ENCODE assay signal across 16 cellular contexts in genomic region chr21:42405064-42406059, GRCh38. TPM values are rescaled to one million over a fixed set of nuclear protein-coding genes. Genes with fewer than 3 reads are reported as not detected.
DNase-seq lines count a peak whose midpoint lies in the region; ATAC-seq, FAIRE-seq and TF ChIP-seq lines count a peak whose summit lies in the region.
"Had no signal": no experiment of that assay in that cellular context is flagged by ENCODE, and none has a peak within 500 bp of the region (broad histone marks: within the 10 kb centered on the region; RNA-seq: fewer than 3 reads in every experiment).

No MANE protein-coding gene starts in this region.

- peaks cover 60% of the 10 kb centered on the region for H3K4me1 Mint-ChIP-seq in activated CD4-positive, alpha-beta memory T cell treated with anti-CD3 and anti-CD28 coated beads, Interleukin-2, amount 10 ng/mL, durations not matched to agents 7 days and 5 days
- H3K4me1 Mint-ChIP-seq in stimulated activated effector memory CD8-positive, alpha-beta T cell treated with anti-CD3 and anti-CD28 coated beads, Interleukin-12 subunit alpha, Interleukin-12 subunit beta, amount 100 ng/mL, for 72 hours = peaks cover 59% of the 10 kb centered on the region

- H3K4me3 Mint-ChIP-seq in activated CD4-positive, alpha-beta memory T cell treated with anti-CD3 and anti-CD28 coated beads, Interleukin-2, amount 10 ng/mL, durations not matched to agents 7 days and 5 days = peak overlapping the region; percentile 95
- peak overlapping the region; percentile 88 for H3K4me3 Mint-ChIP-seq in stimulated activated effector memory CD8-positive, alpha-beta T cell treated with anti-CD3 and anti-CD28 coated beads, Interleukin-12 subunit alpha, Interleukin-12 subunit beta, amount 100 ng/mL, for 72 hours

- H3K4me1 ChIP-seq in DND-41 (ENCODE audit: insufficient read depth, low read length) = peaks cover 60% of the 10 kb centered on the region
- peaks cover 45% of the 10 kb centered on the region for H3K4me1 ChIP-seq in effector memory CD4-positive, alpha-beta T cell (ENCODE audit: control insufficient read depth, insufficient read depth, low read length, poor library complexity, severe bottlenecking)
- H3K4me1 ChIP-seq: foreskin keratinocyte had no signal

- peaks cover 9% of the 10 kb centered on the region for H3K9me3 Mint-ChIP-seq in activated CD4-positive, alpha-beta memory T cell treated with anti-CD3 and anti-CD28 coated beads, Interleukin-2, amount 10 ng/mL, durations not matched to agents 7 days and 5 days
- H3K9me3 Mint-ChIP-seq in stimulated activated effector memory CD8-positive, alpha-beta T cell treated with anti-CD3 and anti-CD28 coated beads, Interleukin-12 subunit alpha, Interleukin-12 subunit beta, amount 100 ng/mL, for 72 hours = peaks cover 6% of the 10 kb centered on the region

- H4K20me1 ChIP-seq in DND-41 (ENCODE audit: insufficient read depth, low read length) = peaks cover 5% of the 10 kb centered on the region; the same call in 1 of the 2 replicates

- DNase-seq in DND-41 (peak; percentile 52), GM12892 (ENCODE audit: insufficient read length) (no peak)
- no peak for DNase-seq in activated CD4-positive, alpha-beta memory T cell treated with anti-CD3 and anti-CD28 coated beads, Interleukin-2, amount 10 ng/mL, durations not matched to agents 7 days and 5 days
- DNase-seq in effector memory CD4-positive, alpha-beta T cell = no peak
- no peak for DNase-seq in stimulated activated effector memory CD8-positive, alpha-beta T cell treated with anti-CD3 and anti-CD28 coated beads, Interleukin-12 subunit alpha, Interleukin-12 subunit beta, amount 100 ng/mL, for 72 hours (ENCODE audit: low spot score in 2 of 2)
- DNase-seq: foreskin keratinocyte, mammary epithelial cell, NCI-H187 treated with DMSO at 0.1 percent for 48 hours, WERI-Rb-1 had no signal

- POLR2A ChIA-PET in activated CD4-positive, alpha-beta memory T cell treated with anti-CD3 and anti-CD28 coated beads, Interleukin-2, amount 10 ng/mL, durations not matched to agents 7 days and 5 days (lab: Charles Lee) = interaction anchor here (0.7 to 12.6 kb wide), 22 partner anchors 13 to 279 kb away, joined by 3 to 431 read pairs (median 4); partner anchors contain the start of gene ABCG1

- H3K9me3 ChIP-seq in DND-41 (ENCODE audit: insufficient read depth, low read length, severe bottlenecking) = peaks cover 8% of the 10 kb centered on the region
- no peaks in the 10 kb centered on the region for H3K9me3 ChIP-seq in effector memory CD4-positive, alpha-beta T cell (ENCODE audit: control insufficient read depth, low read length)

- H3K27me3 ChIP-seq in DND-41 (ENCODE audit: insufficient read depth, low read length, poor library complexity) = no peaks in the 10 kb centered on the region
- H3K27me3 ChIP-seq in effector memory CD4-positive, alpha-beta T cell (replicated peaks; ENCODE audit: control insufficient read depth, insufficient read depth, low read length, poor library complexity, severe bottlenecking) = no peaks in the 10 kb centered on the region

- no peak for TF ChIP-seq CTCF in DND-41 (IDR thresholded peaks at IDR 0.05; ENCODE audit: borderline replicate concordance, extremely low read depth, low read length, poor library complexity, severe bottlenecking)

- H3K9ac ChIP-seq in DND-41 (ENCODE audit: low read depth, low read length) = peak overlapping the region; percentile 89

- no peaks in the 10 kb centered on the region for H3K27me3 Mint-ChIP-seq in activated CD4-positive, alpha-beta memory T cell treated with anti-CD3 and anti-CD28 coated beads, Interleukin-2, amount 10 ng/mL, durations not matched to agents 7 days and 5 days

- H3K4me3 ChIP-seq in DND-41 (ENCODE audit: low read depth in 1 of 2, low read length in 2 of 2) = peak overlapping the region; percentile 39 to 67
- peak overlapping the region; percentile 55 for H3K4me3 ChIP-seq in effector memory CD4-positive, alpha-beta T cell (ENCODE audit: insufficient read depth, low read depth, low read length, poor library complexity, severe bottlenecking)

- no peak for TF ChIP-seq POLR2A in GM12892 (IDR thresholded peaks at IDR 0.05; ENCODE audit: low read depth, low read length)

- FAIRE-seq in GM12892 (lab: Jason Lieb, UNC) = no peak

- H2AFZ ChIP-seq in DND-41 (ENCODE audit: low read depth, low read length) = peak overlapping the region; percentile 72

- H3K79me2 ChIP-seq in DND-41 (ENCODE audit: insufficient read depth, low read length) = peaks cover 82% of the 10 kb centered on the region

- peak overlapping the region; percentile 92 for H3K27ac Mint-ChIP-seq in activated CD4-positive, alpha-beta memory T cell treated with anti-CD3 and anti-CD28 coated beads, Interleukin-2, amount 10 ng/mL, durations not matched to agents 7 days and 5 days
- H3K27ac Mint-ChIP-seq in stimulated activated effector memory CD8-positive, alpha-beta T cell treated with anti-CD3 and anti-CD28 coated beads, Interleukin-12 subunit alpha, Interleukin-12 subunit beta, amount 100 ng/mL, for 72 hours = peak overlapping the region; percentile 92

- CTCF ChIA-PET in activated CD4-positive, alpha-beta memory T cell treated with anti-CD3 and anti-CD28 coated beads, Interleukin-2, amount 10 ng/mL, durations not matched to agents 7 days and 5 days (lab: Charles Lee) = interaction anchor here (1.4 to 4.8 kb wide), 6 partner anchors 13 to 147 kb away, joined by 3 to 51 read pairs (median 12); no protein-coding TSS in a partner anchor

- peaks cover 37% of the 10 kb centered on the region for H3K36me3 ChIP-seq in DND-41 (ENCODE audit: insufficient read depth, low read length)
- H3K36me3 ChIP-seq in effector memory CD4-positive, alpha-beta T cell (ENCODE audit: control insufficient read depth, insufficient read depth, low read length) = peaks cover 29% of the 10 kb centered on the region
- H3K36me3 ChIP-seq: WERI-Rb-1 had no signal

- peak overlapping the region; percentile 79 for H3K4me2 ChIP-seq in DND-41 (ENCODE audit: insufficient read depth, low read length)

- ATAC-seq in DND-41 (ENCODE audit: insufficient read depth, low read depth) = peak; percentile 23; the same call in 2 of the 3 replicates
- peak; percentile 54 for ATAC-seq in stimulated activated effector memory CD8-positive, alpha-beta T cell treated with anti-CD3 and anti-CD28 coated beads, Interleukin-12 subunit alpha, Interleukin-12 subunit beta, amount 100 ng/mL, for 72 hours
- no peak for ATAC-seq in HG03442 (IDR thresholded peaks at IDR 0.05; ENCODE audit: unreplicated experiment)
- no peak for ATAC-seq in GM18858 (IDR thresholded peaks at IDR 0.05; ENCODE audit: unreplicated experiment)
- ATAC-seq: foreskin keratinocyte, Panc1 had no signal

- H3K36me3 Mint-ChIP-seq in activated CD4-positive, alpha-beta memory T cell treated with anti-CD3 and anti-CD28 coated beads, Interleukin-2, amount 10 ng/mL, durations not matched to agents 7 days and 5 days (ENCODE audit: low read depth) = peaks cover 55% of the 10 kb centered on the region
- peaks cover 61% of the 10 kb centered on the region for H3K36me3 Mint-ChIP-seq in stimulated activated effector memory CD8-positive, alpha-beta T cell treated with anti-CD3 and anti-CD28 coated beads, Interleukin-12 subunit alpha, Interleukin-12 subunit beta, amount 100 ng/mL, for 72 hours

- H3K27ac ChIP-seq in DND-41 (ENCODE audit: low read length) = peak overlapping the region; percentile 91
- H3K27ac ChIP-seq in effector memory CD4-positive, alpha-beta T cell (ENCODE audit: insufficient read depth, low read length, poor library complexity, severe bottlenecking) = peak overlapping the region; percentile 86
- H3K27ac ChIP-seq: foreskin keratinocyte, WERI-Rb-1 had no signal

RNA-seq across cellular contexts. Expression of gene UBASH3A, which starts 1.7 kb away (rescaled TPM):
- 10 to 100 TPM; 67.8 to 70.6 TPM for total RNA-seq in activated CD4-positive, alpha-beta memory T cell treated with anti-CD3 and anti-CD28 coated beads, Interleukin-2, amount 10 ng/mL, durations not matched to agents 7 days and 5 days
- polyA plus RNA-seq in GM12892 (2012; ENCODE audit: missing spikeins) = 0.13 TPM
- total RNA-seq: foreskin keratinocyte, M059J, mammary epithelial cell, osteoblast had no signal
- polyA plus RNA-seq: BJ, foreskin keratinocyte, mammary epithelial cell had no signal

RNA-seq across cellular contexts. Expression of gene TMPRSS3, which starts 9.5 kb away (rescaled TPM):
- 10 to 100 TPM; 24.6 to 24.8 TPM for total RNA-seq in activated CD4-positive, alpha-beta memory T cell treated with anti-CD3 and anti-CD28 coated beads, Interleukin-2, amount 10 ng/mL, durations not matched to agents 7 days and 5 days
- polyA plus RNA-seq in GM12892 (2012; ENCODE audit: missing spikeins) = 7.2 TPM
- total RNA-seq: foreskin keratinocyte, osteoblast had no signal
- polyA plus RNA-seq: BJ, foreskin keratinocyte, mammary epithelial cell had no signal

RNA-seq across cellular contexts. Expression of gene TFF1, which starts 39.0 kb away (rescaled TPM):
- total RNA-seq in activated CD4-positive, alpha-beta memory T cell treated with anti-CD3 and anti-CD28 coated beads, Interleukin-2, amount 10 ng/mL, durations not matched to agents 7 days and 5 days = not detected
- polyA plus RNA-seq in GM12892 (2012; ENCODE audit: missing spikeins) = not detected
- total RNA-seq: foreskin keratinocyte, M059J, mammary epithelial cell, osteoblast, subcutaneous adipose tissue had no signal
- polyA plus RNA-seq: BJ, foreskin keratinocyte, mammary epithelial cell had no signal

RNA-seq across cellular contexts. Expression of gene TFF2, which starts 54.6 kb away (rescaled TPM):
- total RNA-seq in activated CD4-positive, alpha-beta memory T cell treated with anti-CD3 and anti-CD28 coated beads, Interleukin-2, amount 10 ng/mL, durations not matched to agents 7 days and 5 days = not detected
- 2.7 TPM for polyA plus RNA-seq in GM12892 (2012; ENCODE audit: missing spikeins)
- total RNA-seq: foreskin keratinocyte, mammary epithelial cell, osteoblast, subcutaneous adipose tissue had no signal
- polyA plus RNA-seq: BJ, foreskin keratinocyte, mammary epithelial cell had no signal

Comparison
In these comparisons a context has a peak if more than half of its experiments do, and no peak if none do; other contexts are left out.
1. ATAC-seq: peak in DND-41 (single experiment) and stimulated activated effector memory CD8-positive, alpha-beta T cell treated with anti-CD3 and anti-CD28 coated beads, Interleukin-12 subunit alpha, Interleukin-12 subunit beta, amount 100 ng/mL, for 72 hours (single experiment); none in HG03442 (single experiment) and GM18858 (single experiment).